In the genomic region with DNA sequence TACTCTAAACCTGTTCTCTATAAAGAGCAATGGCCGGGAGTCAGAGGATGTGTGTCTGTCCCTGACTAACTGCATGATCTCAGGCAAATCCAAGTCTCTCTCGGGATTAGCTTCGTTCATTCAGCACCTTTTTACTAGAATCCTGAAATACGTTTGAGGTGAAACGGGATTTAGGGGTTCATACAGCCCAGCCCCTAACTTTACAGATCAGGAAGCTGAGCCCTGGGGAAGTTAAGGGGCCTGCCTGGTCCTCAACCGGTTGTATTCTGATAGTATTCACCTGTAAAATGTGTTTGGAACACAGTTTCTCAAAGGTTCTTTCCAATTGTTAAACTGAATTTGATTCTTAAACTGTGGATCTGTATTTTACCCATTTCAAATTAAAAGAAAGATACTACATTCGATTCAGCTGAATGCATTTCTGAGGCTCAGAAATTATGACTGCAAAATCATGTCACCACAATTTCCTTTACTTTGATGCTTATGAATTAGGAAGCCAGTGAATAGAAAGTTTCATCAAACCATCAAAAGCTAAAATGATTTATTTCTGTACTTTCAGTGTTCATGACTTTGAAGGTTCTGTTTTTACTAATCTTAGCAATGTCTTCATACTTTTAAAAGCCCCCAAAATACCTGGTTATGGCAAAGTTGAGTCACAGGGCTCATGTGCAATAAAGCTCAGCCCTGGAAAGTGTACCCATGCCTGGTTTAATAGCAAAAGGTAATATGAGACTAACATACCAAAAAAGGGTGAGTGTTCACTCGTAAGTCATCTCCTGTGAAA, we compare ENCODE assay signal across 9 cellular contexts. TPM values are rescaled to one million over a fixed set of nuclear protein-coding genes. Genes with fewer than 3 reads are reported as not detected.
DNase-seq lines count a peak whose midpoint lies in the region; ATAC-seq and TF ChIP-seq lines count a peak whose summit lies in the region.
"Had no signal": no experiment of that assay in that cellular context is flagged by ENCODE, and none has a peak within 500 bp of the region (broad histone marks: within the 10 kb centered on the region; RNA-seq: fewer than 3 reads in every experiment).

No MANE protein-coding gene starts in this region.

- ATAC-seq in GM21529 (IDR thresholded peaks at IDR 0.05; ENCODE audit: unreplicated experiment), result peak; percentile 52
- ATAC-seq in activated naive CD8-positive, alpha-beta T cell treated with anti-CD3 and anti-CD28 coated beads, Interleukin-2, amount 50 U/mL, for 24 hours, result peak; percentile 71

- H3K36me3 Mint-ChIP-seq in activated naive CD8-positive, alpha-beta T cell treated with anti-CD3 and anti-CD28 coated beads, Interleukin-2, amount 50 U/mL, for 24 hours (ENCODE audit: low read depth), result no peaks in the 10 kb centered on the region

- H3K27me3 Mint-ChIP-seq in activated naive CD8-positive, alpha-beta T cell treated with anti-CD3 and anti-CD28 coated beads, Interleukin-2, amount 50 U/mL, for 24 hours, result no peaks in the 10 kb centered on the region

- peaks cover 78% of the 10 kb centered on the region for H3K4me1 Mint-ChIP-seq in activated naive CD8-positive, alpha-beta T cell treated with anti-CD3 and anti-CD28 coated beads, Interleukin-2, amount 50 U/mL, for 24 hours

- peak overlapping the region; percentile 99 for H3K27ac Mint-ChIP-seq in activated naive CD8-positive, alpha-beta T cell treated with anti-CD3 and anti-CD28 coated beads, Interleukin-2, amount 50 U/mL, for 24 hours

- no peaks in the 10 kb centered on the region for H3K9me3 Mint-ChIP-seq in activated naive CD8-positive, alpha-beta T cell treated with anti-CD3 and anti-CD28 coated beads, Interleukin-2, amount 50 U/mL, for 24 hours

- TF ChIP-seq POLR2A in erythroblast (IDR thresholded peaks at IDR 0.05; ENCODE audit: low read length), result no peak

- DNase-seq in GM10266 (ENCODE audit: extremely low spot score), result peak; percentile 40
- DNase-seq in Jurkat, Clone E6-1 (ENCODE audit: low read depth, low spot score), result peak; percentile 63
- DNase-seq in activated naive CD8-positive, alpha-beta T cell treated with anti-CD3 and anti-CD28 coated beads, Interleukin-2, amount 50 U/mL, for 24 hours, result peak; percentile 51
- no peak for DNase-seq in NCI-H1436 treated with DMSO at 0.1 percent for 48 hours (lab: John Stamatoyannopoulos, UW)
- no peak for DNase-seq in NCI-H1105 treated with DMSO at 0.1 percent for 48 hours (lab: John Stamatoyannopoulos, UW)
- no peak for DNase-seq in DMS153 treated with DMSO at 0.1 percent for 48 hours (lab: John Stamatoyannopoulos, UW; ENCODE audit: unreplicated experiment)
- DNase-seq in erythroblast (lab: John Stamatoyannopoulos, UW), result no peak
- DNase-seq: Calu3 had no signal

- H3K4me3 ChIP-seq in Jurkat, Clone E6-1 (ENCODE audit: low read length), result no peak overlapping the region

- H3K4me3 Mint-ChIP-seq in activated naive CD8-positive, alpha-beta T cell treated with anti-CD3 and anti-CD28 coated beads, Interleukin-2, amount 50 U/mL, for 24 hours, result peak overlapping the region; percentile 69

- no peak for TF ChIP-seq CTCF in GM10266 (IDR thresholded peaks at IDR 0.05; ENCODE audit: control insufficient read depth, insufficient read depth, low read depth, missing control alignments)

RNA-seq across cellular contexts. Expression of a gene that starts 28.9 kb away (rescaled TPM):
- 111 TPM for polyA plus RNA-seq in Jurkat, Clone E6-1 (2012; ENCODE audit: insufficient read depth, insufficient read length)

Comparison
In these comparisons a context has a peak if more than half of its experiments do, and no peak if none do; other contexts are left out.
1. DNase-seq: peak in GM10266 (single experiment), Jurkat, Clone E6-1 (single experiment) and activated naive CD8-positive, alpha-beta T cell treated with anti-CD3 and anti-CD28 coated beads, Interleukin-2, amount 50 U/mL, for 24 hours (single experiment); none in NCI-H1436 treated with DMSO at 0.1 percent for 48 hours (single experiment), NCI-H1105 treated with DMSO at 0.1 percent for 48 hours (single experiment), DMS153 treated with DMSO at 0.1 percent for 48 hours (single experiment) and erythroblast (0 of 2).